19 cellular contexts compared by ENCODE assay signal in the genomic region with DNA sequence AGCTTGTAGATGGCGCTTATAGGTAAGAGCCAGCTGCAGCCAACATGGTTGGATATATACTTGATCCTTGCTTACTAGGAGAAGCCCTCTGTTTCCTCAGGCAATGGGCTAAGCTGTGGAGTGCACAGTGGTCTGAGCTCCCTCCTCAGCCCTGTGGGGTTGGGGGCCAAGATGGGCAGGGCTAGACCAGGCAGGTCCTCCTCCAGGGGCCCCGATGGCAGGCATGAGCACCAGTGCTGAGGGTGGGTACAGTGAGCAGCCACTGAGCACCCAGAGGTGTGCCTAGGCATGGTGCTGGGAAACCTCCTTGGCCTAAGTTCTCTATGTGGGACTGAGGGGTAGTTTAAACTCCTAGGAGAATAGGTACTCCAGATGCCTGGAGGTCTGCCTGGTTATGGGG.
"Had no signal": no experiment of that assay in that cellular context is flagged by ENCODE, and none has a peak within 500 bp of the region (broad histone marks: within the 10 kb centered on the region; RNA-seq: fewer than 3 reads in every experiment).

No MANE protein-coding gene starts in this region.

- H3K9me3 ChIP-seq: vagina had no signal

- H3K27me3 ChIP-seq: vagina had no signal

- H3K36me3 ChIP-seq: vagina, WERI-Rb-1 had no signal

- H3K27ac ChIP-seq: vagina, WERI-Rb-1 had no signal

- H3K4me3 ChIP-seq: vagina had no signal

- DNase-seq: activated CD4-positive, alpha-beta T cell treated with anti-CD3 and anti-CD28 coated beads for 48 hours; activated CD4-positive, alpha-beta T cell treated with anti-CD3 and anti-CD28 coated beads, Interleukin-2, amount 50 U/mL, for 48 hours; activated CD8-positive, alpha-beta memory T cell treated with anti-CD3 and anti-CD28 coated beads for 24 hours; activated effector memory CD4-positive, alpha-beta T cell treated with Interleukin-2 at 50 U/mL for 16 hours; activated naive CD4-positive, alpha-beta T cell treated with Interleukin-2 at 50 U/mL for 16 hours; cortex of kidney; effector memory CD8-positive, alpha-beta T cell; left cardiac atrium; midbrain; naive thymus-derived CD8-positive, alpha-beta T cell; occipital lobe; stimulated activated CD4-positive, alpha-beta T cell treated with anti-CD3 and anti-CD28 coated beads, Interleukin-2, amount 100 ng/mL, for 48 hours; T-helper 17 cell; T1000; WERI-Rb-1 had no signal

- H3K4me1 ChIP-seq: vagina had no signal

- FAIRE-seq: frontal cortex, islet of Langerhans had no signal

- ATAC-seq: activated CD4-positive, CD25-positive, alpha-beta regulatory T cell treated with anti-CD3 and anti-CD28 coated beads, Interleukin-2, amount 50 U/mL, for 24 hours; effector memory CD8-positive, alpha-beta T cell; left cardiac atrium; naive thymus-derived CD8-positive, alpha-beta T cell; T-helper 17 cell had no signal
